ENCODE assay signal across 8 cellular contexts in the genomic region with DNA sequence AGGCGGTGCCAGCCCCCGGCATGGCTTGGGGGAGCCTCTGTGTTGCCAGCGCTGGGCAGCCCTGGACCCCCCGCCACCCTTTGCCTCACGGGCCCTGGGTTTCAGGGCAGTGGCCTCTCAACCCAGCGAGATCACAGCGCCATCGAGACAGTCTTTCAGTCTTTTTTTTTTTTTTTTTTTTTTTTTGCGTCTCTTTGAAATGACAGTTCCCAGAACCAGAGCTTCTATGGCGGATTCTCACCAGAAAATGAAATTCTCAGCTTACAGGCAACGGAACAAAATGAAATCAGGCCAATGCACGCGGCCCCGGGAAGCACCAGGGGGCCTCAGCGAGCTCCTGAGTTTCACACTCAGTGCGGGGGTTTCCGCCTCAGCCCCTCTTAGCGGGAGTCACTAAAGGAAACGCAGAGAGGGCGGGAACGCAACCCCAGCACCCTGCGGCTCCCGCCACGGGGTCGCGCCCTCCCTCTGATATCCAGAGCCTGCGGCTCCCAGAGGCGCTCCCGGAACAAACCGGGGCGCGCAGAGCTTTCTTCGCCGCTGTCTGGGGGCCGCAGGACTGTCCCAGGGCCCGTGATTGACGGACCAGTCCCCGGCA. TPM values are rescaled to one million over a fixed set of nuclear protein-coding genes. Genes with fewer than 3 reads are reported as not detected.
DNase-seq lines count a peak whose midpoint lies in the region; ATAC-seq, FAIRE-seq and TF ChIP-seq lines count a peak whose summit lies in the region.

No MANE protein-coding gene starts in this region.

- no peak for TF ChIP-seq EP300 in A549 (IDR thresholded peaks at IDR 0.05)

- H3K36me3 ChIP-seq in right lobe of liver, result no peaks in the 10 kb centered on the region

- peak; percentile 30 to 32; a peak in 3 of 5 replicates for TF ChIP-seq RAD21 in A549 (conservative IDR thresholded peaks at IDR 0.05 in 1 of 2, IDR thresholded peaks at IDR 0.05 in 1 of 2)

- 12% methylated on average over 16 of the region's 38 CpGs for WGBS in A549 (ENCODE audit: missing lambda C conversion rate)
- under 1% methylated on average over 24 of the region's 38 CpGs for WGBS in right lobe of liver (ENCODE audit: insufficient coverage, low coverage, low lambda C conversion rate, missing lambda C conversion rate)

- DNase-seq in A549 (ENCODE audit: low read depth in 1 of 2, low spot score in 1 of 2) (peak; percentile 26 to 68), GM19239 (ENCODE audit: insufficient read length, low spot score) (peak; percentile 85), NCI-H2171 (lab: John Stamatoyannopoulos, UW) (peak; percentile 85), dermis blood vessel endothelial cell (peak; percentile 76), right lobe of liver (peak in 1 of 3 donors; percentile 79)
- peak; percentile 78 to 80 for DNase-seq in activated CD4-positive, alpha-beta T cell treated with anti-CD3 and anti-CD28 coated beads, Interleukin-2, amount 50 U/mL, for 4 hours
- peak; percentile 83 for DNase-seq in stimulated activated CD4-positive, alpha-beta T cell treated with anti-CD3 and anti-CD28 coated beads, Interleukin-4, amount 100 ng/mL, for 24 hours

- peaks cover 6% of the 10 kb centered on the region; the same call in 1 of the 3 replicates for H3K4me1 ChIP-seq in A549
- H3K4me1 ChIP-seq in right lobe of liver, result peaks cover 0 to 25% (median 5%) of the 10 kb centered on the region in 4 donors

- ATAC-seq in A549 (peak in 1 of 2 experiments; percentile 64; a peak in 3 of 6 replicates), right lobe of liver (peak; percentile 65 to 68 (median 67)), HG03139 (IDR thresholded peaks at IDR 0.05; ENCODE audit: unreplicated experiment) (no peak)

- H3K9me3 ChIP-seq in A549 (no peaks in the 10 kb centered on the region), right lobe of liver (no peaks in the 10 kb centered on the region)

- H3K27me3 ChIP-seq in right lobe of liver, result peaks cover 0 to 10% of the 10 kb centered on the region in 2 donors

- no peak for TF ChIP-seq POLR2A in A549 (IDR thresholded peaks at IDR 0.05; ENCODE audit: low read length)
- TF ChIP-seq POLR2A in right lobe of liver (IDR thresholded peaks at IDR 0.05), result no peak

- intact Hi-C loops in right lobe of liver (cut with DNase I), result no loop called here

- H3K27ac ChIP-seq in A549 (peak overlapping the region; percentile 14 to 71; a peak in 3 of 6 replicates), right lobe of liver (peak overlapping the region; percentile 42 to 72 (median 60))

- POLR2A ChIA-PET in A549 (lab: Yijun Ruan, JAX), result interaction anchor here (0.6 to 0.7 kb wide), 4 partner anchors 10 to 305 kb away, joined by 4 to 15 read pairs (median 8); no protein-coding TSS in a partner anchor

- FAIRE-seq in A549 (lab: Jason Lieb, UNC), result no peak
- no peak for FAIRE-seq in GM19239 (lab: Jason Lieb, UNC)

- CTCF ChIA-PET in A549 (lab: Yijun Ruan, JAX), result interaction anchor here (0.7 to 1.9 kb wide), 15 partner anchors 19 to 1098 kb away, joined by 3 to 13 read pairs (median 3); no protein-coding TSS in a partner anchor

- TF ChIP-seq CTCF in A549 (IDR thresholded peaks at IDR 0.05), result no peak; the same call in 1 of the 3 replicates
- peak; percentile 44 to 66 (median 61) for TF ChIP-seq CTCF in right lobe of liver (IDR thresholded peaks at IDR 0.05)

- peak overlapping the region; percentile 34; the same call in 2 of the 3 replicates for H3K4me3 ChIP-seq in A549
- peak overlapping the region; percentile 40 to 51 (median 49) for H3K4me3 ChIP-seq in right lobe of liver

- H3K4me2 ChIP-seq in A549, result peak overlapping the region; percentile 68

TF ChIP-seq in A549, 52 proteins besides CTCF, POLR2A, EP300 and RAD21:
- TF ChIP-seq EHMT2 (IDR thresholded peaks at IDR 0.05; ENCODE audit: low read depth) (no peak), SMC3 (IDR thresholded peaks at IDR 0.05) (peak; percentile 23; the same call in 2 of the 3 replicates), FOSB (CRISPR knock-in tag; IDR thresholded peaks at IDR 0.05) (no peak), JUNB (IDR thresholded peaks at IDR 0.05) (no peak), HEYL (CRISPR knock-in tag; IDR thresholded peaks at IDR 0.05) (no peak)
- TF ChIP-seq, protein P1, sequence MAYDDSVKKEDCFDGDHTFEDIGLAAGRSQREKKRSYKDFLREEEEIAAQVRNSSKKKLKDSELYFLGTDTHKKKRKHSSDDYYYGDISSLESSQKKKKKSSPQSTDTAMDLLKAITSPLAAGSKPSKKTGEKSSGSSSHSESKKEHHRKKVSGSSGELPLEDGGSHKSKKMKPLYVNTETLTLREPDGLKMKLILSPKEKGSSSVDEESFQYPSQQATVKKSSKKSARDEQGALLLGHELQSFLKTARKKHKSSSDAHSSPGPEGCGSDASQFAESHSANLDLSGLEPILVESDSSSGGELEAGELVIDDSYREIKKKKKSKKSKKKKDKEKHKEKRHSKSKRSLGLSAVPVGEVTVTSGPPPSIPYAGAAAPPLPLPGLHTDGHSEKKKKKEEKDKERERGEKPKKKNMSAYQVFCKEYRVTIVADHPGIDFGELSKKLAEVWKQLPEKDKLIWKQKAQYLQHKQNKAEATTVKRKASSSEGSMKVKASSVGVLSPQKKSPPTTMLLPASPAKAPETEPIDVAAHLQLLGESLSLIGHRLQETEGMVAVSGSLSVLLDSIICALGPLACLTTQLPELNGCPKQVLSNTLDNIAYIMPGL (CRISPR knock-in tag; IDR thresholded peaks at IDR 0.05; ENCODE audit: borderline replicate concordance), result no peak
TF ChIP-seq in A549: peak in this region for 1.

RNA-seq across cellular contexts. Expression of gene COL6A1, which starts 8.0 kb away (rescaled TPM):
- polyA plus RNA-seq in A549 (2011; rRNA removed) (3.3 and 3.9 TPM in 2 replicates), A549 (2017; fragmentation: RNase III; extraction: RNeasy Plus Mini Kit Qiagen cat#74134 plus additional on column Dnase treatment) (18.3 to 21.3 TPM (median 19.5 TPM) in 3 replicates)
- polyA plus RNA-seq in A549 (2012; cell fraction: cytosol; rRNA removed), result 10.2 and 19.1 TPM in 2 replicates
- 67.7 and 119 TPM in 2 replicates for polyA plus RNA-seq in A549 (2012; cell fraction: nucleus; rRNA removed)
- polyA minus RNA-seq in A549 (2011; rRNA and poly(A)+ RNA removed), result 4.0 and 5.0 TPM in 2 replicates
- total RNA-seq in dermis blood vessel endothelial cell (8.5 and 32.7 TPM in 2 replicates), right lobe of liver (10 to 100 TPM; 28.2 to 79.9 (median 51.1) TPM)
